ENCODE assay signal across 25 cellular contexts in the genomic region with DNA sequence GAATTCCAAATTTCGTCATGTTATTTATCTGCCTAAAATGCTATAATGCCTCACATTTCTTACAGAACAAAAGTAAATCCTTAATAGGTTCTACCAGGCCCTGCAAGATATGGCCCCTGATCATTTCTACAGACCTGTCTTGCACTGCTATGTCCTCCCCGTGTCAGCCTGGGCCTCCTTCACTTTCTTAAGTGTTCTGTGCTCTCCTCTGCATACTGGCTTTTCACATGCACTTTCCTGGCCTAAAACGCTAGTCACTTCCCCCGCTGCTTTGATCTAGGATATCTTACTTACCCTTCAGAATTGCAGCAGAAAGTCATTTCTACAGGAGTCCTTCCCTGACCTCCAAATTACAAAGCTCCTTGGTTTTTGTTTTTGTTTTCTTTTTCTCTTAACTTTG.
"Had no signal": no experiment of that assay in that cellular context is flagged by ENCODE, and none has a peak within 500 bp of the region (broad histone marks: within the 10 kb centered on the region; RNA-seq: fewer than 3 reads in every experiment).

No MANE protein-coding gene starts in this region.

- ATAC-seq: foreskin keratinocyte; gastroesophageal sphincter; heart left ventricle; left lobe of liver; mucosa of descending colon; natural killer cell treated with Interleukin-12 subunit alpha and Interleukin-12 subunit beta and Interleukin-15 and Interleukin-18, amount 100 ng/mL, for 72 hours; pancreas; right lobe of liver; stimulated activated naive B cell treated with anti-CD40 and anti-IgM and Interleukin-4, amounts not matched to agents 10 μg/mL and 1 μg/mL and 100 μg/mL, for 72 hours had no signal

- H3K27me3 ChIP-seq: colonic mucosa, esophagus muscularis mucosa, foreskin keratinocyte, gastroesophageal sphincter, heart left ventricle, neutrophil, pancreas, right lobe of liver, tibial nerve, upper lobe of left lung had no signal

- FAIRE-seq: endothelial cell of umbilical vein, keratinocyte, pancreas, small intestine, urothelium cell line had no signal

- H3K36me3 ChIP-seq: colonic mucosa, esophagus muscularis mucosa, gastroesophageal sphincter, heart left ventricle, neutrophil, pancreas, right lobe of liver, thoracic aorta, tibial nerve, upper lobe of left lung had no signal

- DNase-seq: colonic mucosa; effector memory CD4-positive, alpha-beta T cell; foreskin keratinocyte; heart left ventricle; hypothalamus; mucosa of descending colon; naive B cell; pancreas; right lobe of liver; small intestine; stimulated activated CD4-positive, alpha-beta T cell treated with anti-CD3 and anti-CD28 coated beads, Interleukin-15, amount 100 ng/mL, for 24 hours; stimulated activated CD4-positive, alpha-beta T cell treated with anti-CD3 and anti-CD28 coated beads, Interleukin-2, amount 100 ng/mL, for 48 hours; stimulated activated naive B cell treated with anti-CD40 and anti-IgM and Interleukin-4, amounts not matched to agents 10 μg/mL and 1 μg/mL and 100 μg/mL, for 72 hours; upper lobe of left lung had no signal

- H3K9me3 ChIP-seq: colonic mucosa, esophagus muscularis mucosa, gastroesophageal sphincter, heart left ventricle, mucosa of descending colon, neutrophil, pancreas, right lobe of liver, thoracic aorta, tibial nerve, upper lobe of left lung had no signal

- H3K27ac ChIP-seq: colonic mucosa, esophagus muscularis mucosa, foreskin keratinocyte, gastroesophageal sphincter, heart left ventricle, neutrophil, pancreas, right lobe of liver, thoracic aorta, tibial nerve, upper lobe of left lung had no signal

- H3K4me1 ChIP-seq: colonic mucosa, esophagus muscularis mucosa, gastroesophageal sphincter, heart left ventricle, right lobe of liver, upper lobe of left lung had no signal

- H3K4me3 ChIP-seq: colonic mucosa, esophagus muscularis mucosa, gastroesophageal sphincter, heart left ventricle, lung, mucosa of descending colon, pancreas, right lobe of liver, thoracic aorta, tibial nerve, upper lobe of left lung had no signal
